ENCODE assay signal across 27 cellular contexts in the genomic region with DNA sequence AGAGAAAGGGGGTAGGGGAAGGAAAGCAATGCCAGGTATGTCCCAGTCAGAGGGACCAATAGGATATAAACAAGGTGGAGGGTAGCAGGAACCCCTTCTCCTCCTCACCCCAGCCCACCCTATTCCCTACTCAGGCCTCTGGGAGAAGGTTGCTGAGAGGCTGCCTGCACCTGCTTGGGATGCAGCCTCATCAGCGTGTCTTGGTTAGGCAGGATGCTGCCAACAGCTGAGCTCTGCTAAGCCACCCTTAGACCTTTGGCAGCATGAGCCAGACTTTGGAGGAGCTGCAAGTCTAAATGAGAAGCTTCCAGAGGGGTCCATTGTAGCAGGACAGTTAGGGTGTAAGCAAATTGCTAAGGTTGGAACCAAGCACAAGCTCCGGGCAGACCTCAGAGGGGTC.
"Had no signal": no experiment of that assay in that cellular context is flagged by ENCODE, and none has a peak within 500 bp of the region (broad histone marks: within the 10 kb centered on the region; RNA-seq: fewer than 3 reads in every experiment).

No MANE protein-coding gene starts in this region.

- ATAC-seq: activated T-cell treated with anti-CD3 and anti-CD28 coated beads, Interleukin-2, amount 50 U/mL, for 4 hours; activated T-helper 17 cell treated with anti-CD3 and anti-CD28 coated beads, Interleukin-2, amount 50 U/mL, for 72 hours; effector memory CD8-positive, alpha-beta T cell; gastroesophageal sphincter had no signal

- H3K4me3 Mint-ChIP-seq: activated CD4-positive, alpha-beta memory T cell treated with anti-CD3 and anti-CD28 coated beads for 36 hours; activated CD4-positive, alpha-beta T cell treated with anti-CD3 and anti-CD28 coated beads for 36 hours; activated CD4-positive, alpha-beta T cell treated with anti-CD3 and anti-CD28 coated beads, Interleukin-2, amount 10 ng/mL, durations not matched to agents 24 days and 14 days; activated naive CD8-positive, alpha-beta T cell; activated T-cell treated with anti-CD3 and anti-CD28 coated beads, Interleukin-2, amount 50 U/mL, for 4 hours; activated T-helper 17 cell treated with anti-CD3 and anti-CD28 coated beads, Interleukin-2, amount 50 U/mL, for 72 hours; central memory CD8-positive, alpha-beta T cell; effector memory CD8-positive, alpha-beta T cell had no signal

- H3K27me3 ChIP-seq: brain microvascular endothelial cell, esophagus squamous epithelium, gastroesophageal sphincter had no signal

- H3K27ac ChIP-seq: brain microvascular endothelial cell, coronary artery, epithelial cell of prostate, esophagus squamous epithelium, gastroesophageal sphincter had no signal

- DNase-seq: activated CD4-positive, alpha-beta memory T cell treated with anti-CD3 and anti-CD28 coated beads for 36 hours; activated CD4-positive, alpha-beta T cell treated with anti-CD3 and anti-CD28 coated beads for 36 hours; activated CD4-positive, alpha-beta T cell treated with anti-CD3 and anti-CD28 coated beads, Interleukin-2, amount 10 ng/mL, durations not matched to agents 24 days and 14 days; activated CD4-positive, CD25-positive, alpha-beta regulatory T cell; activated CD4-positive, CD25-positive, alpha-beta regulatory T cell treated with anti-CD3 and anti-CD28 coated beads, Interleukin-2, amount 50 U/mL, for 72 hours; activated CD8-positive, alpha-beta memory T cell treated with anti-CD3 and anti-CD28 coated beads for 24 hours; activated effector memory CD4-positive, alpha-beta T cell treated with Interleukin-2 at 50 U/mL for 16 hours; activated gamma-delta T cell treated with Interleukin-2 at 50 U/mL for 16 hours; activated naive CD4-positive, alpha-beta T cell treated with anti-CD3 and anti-CD28 coated beads, Interleukin-2, amount 50 U/mL, for 16 hours; activated naive CD4-positive, alpha-beta T cell treated with Interleukin-2 at 50 U/mL for 16 hours; activated T-cell treated with anti-CD3 and anti-CD28 coated beads, Interleukin-2, amount 50 U/mL, for 4 hours; amniotic stem cell; anterior cingulate cortex; brain microvascular endothelial cell; dermis blood vessel endothelial cell; effector CD4-positive, alpha-beta T cell; effector memory CD8-positive, alpha-beta T cell; esophagus squamous epithelium; foreskin melanocyte; T-helper 1 cell; T-helper 2 cell had no signal

- H3K27me3 Mint-ChIP-seq: activated CD4-positive, alpha-beta memory T cell treated with anti-CD3 and anti-CD28 coated beads for 36 hours; activated CD4-positive, alpha-beta T cell treated with anti-CD3 and anti-CD28 coated beads for 36 hours; activated CD4-positive, alpha-beta T cell treated with anti-CD3 and anti-CD28 coated beads, Interleukin-2, amount 10 ng/mL, durations not matched to agents 24 days and 14 days; activated naive CD8-positive, alpha-beta T cell; activated T-helper 17 cell treated with anti-CD3 and anti-CD28 coated beads, Interleukin-2, amount 50 U/mL, for 72 hours; central memory CD8-positive, alpha-beta T cell; effector memory CD8-positive, alpha-beta T cell had no signal

- H3K27ac Mint-ChIP-seq: activated CD4-positive, alpha-beta memory T cell treated with anti-CD3 and anti-CD28 coated beads for 36 hours; activated CD4-positive, alpha-beta T cell treated with anti-CD3 and anti-CD28 coated beads for 36 hours; activated CD4-positive, alpha-beta T cell treated with anti-CD3 and anti-CD28 coated beads, Interleukin-2, amount 10 ng/mL, durations not matched to agents 24 days and 14 days; activated naive CD8-positive, alpha-beta T cell; activated T-helper 17 cell treated with anti-CD3 and anti-CD28 coated beads, Interleukin-2, amount 50 U/mL, for 72 hours; effector memory CD8-positive, alpha-beta T cell had no signal

- H3K36me3 ChIP-seq: brain microvascular endothelial cell, esophagus squamous epithelium, gastroesophageal sphincter had no signal

- H3K4me1 ChIP-seq: esophagus squamous epithelium, gastroesophageal sphincter had no signal

- H3K9me3 Mint-ChIP-seq: activated T-cell treated with anti-CD3 and anti-CD28 coated beads, Interleukin-2, amount 50 U/mL, for 4 hours; activated T-helper 17 cell treated with anti-CD3 and anti-CD28 coated beads, Interleukin-2, amount 50 U/mL, for 72 hours; central memory CD8-positive, alpha-beta T cell; effector memory CD8-positive, alpha-beta T cell had no signal

- H3K4me3 ChIP-seq: coronary artery, esophagus squamous epithelium, gastroesophageal sphincter had no signal
